In the genomic region with DNA sequence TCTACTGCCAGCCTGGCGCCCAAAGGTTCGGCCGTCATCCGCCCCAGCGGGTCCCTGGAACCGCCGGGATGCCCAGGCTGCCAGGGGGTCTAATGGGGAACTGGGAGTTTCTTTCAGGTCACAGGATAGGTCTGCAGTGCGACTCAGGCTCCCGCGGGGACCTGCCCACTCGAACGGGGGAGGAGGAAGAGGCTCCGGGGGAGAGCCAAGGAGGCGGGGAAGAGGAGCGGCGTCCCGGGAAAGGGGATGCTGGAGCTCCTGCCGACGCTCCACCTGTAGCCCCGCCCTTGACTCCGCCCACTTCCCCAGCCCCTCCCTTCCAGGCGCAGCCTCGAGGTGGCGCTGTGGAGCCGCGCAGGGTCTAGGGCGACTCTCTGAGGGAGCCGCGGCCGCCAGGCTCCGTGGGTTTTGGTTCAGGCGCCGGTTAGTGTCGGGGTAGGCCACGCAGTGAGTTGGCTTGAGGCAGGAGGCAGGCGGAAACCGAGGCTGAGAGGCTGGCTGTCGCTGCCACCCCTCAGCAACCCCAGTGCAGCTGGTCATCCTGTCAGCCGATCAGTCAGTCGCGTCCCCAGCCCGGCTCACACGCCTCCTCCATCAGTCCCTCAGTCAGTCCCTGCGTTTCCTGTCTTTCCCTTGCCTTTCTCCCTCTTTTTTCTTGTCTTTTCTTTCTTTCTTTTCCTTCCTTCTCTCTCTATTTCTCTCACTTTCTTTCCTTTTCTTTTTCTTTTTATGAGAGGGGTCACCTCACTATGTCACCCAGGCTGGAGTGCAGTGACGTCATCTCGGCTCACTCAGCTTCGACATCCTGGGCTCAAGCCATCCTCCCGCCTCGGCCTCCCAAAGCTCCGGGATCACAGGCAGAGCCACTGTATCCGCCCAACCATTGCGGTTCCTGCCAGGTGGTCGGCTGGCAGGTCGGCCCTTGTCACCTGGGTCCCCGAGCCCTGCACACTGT, we compare ENCODE assay signal across 8 cellular contexts. TPM values are rescaled to one million over a fixed set of nuclear protein-coding genes. Genes with fewer than 3 reads are reported as not detected.
DNase-seq lines count a peak whose midpoint lies in the region; ATAC-seq and TF ChIP-seq lines count a peak whose summit lies in the region.

No MANE protein-coding gene starts in this region.

- DNase-seq in AG08395 (ENCODE audit: low spot score) = peak; percentile 91
- DNase-seq in OCI-M2 (lab: John Stamatoyannopoulos, UW; ENCODE audit: unreplicated experiment) = peak; percentile 68
- peak; percentile 87 for DNase-seq in activated T-cell treated with anti-CD3 and anti-CD28 coated beads, Interleukin-2, amount 50 U/mL, for 4 hours
- no peak for DNase-seq in esophagus muscularis mucosa (ENCODE audit: extremely low spot score)
- peak; percentile 76 for DNase-seq in myocyte (ENCODE audit: low read depth)
- DNase-seq in stimulated activated CD8-positive, alpha-beta memory T cell treated with anti-CD3 and anti-CD28 coated beads, Interleukin-7, amount 100 ng/mL, for 24 hours (ENCODE audit: low read depth) = peak; percentile 76

- no peak for TF ChIP-seq EP300 in esophagus muscularis mucosa (IDR thresholded peaks at IDR 0.05)

- H3K4me1 ChIP-seq in HUES48 (ENCODE audit: control insufficient read depth, insufficient read depth, low read length) (no peaks in the 10 kb centered on the region), esophagus muscularis mucosa (peaks cover 5 to 13% (median 13%) of the 10 kb centered on the region in 4 donors)

- 23% methylated on average over 41 of the region's 55 CpGs for WGBS in esophagus muscularis mucosa

- peak overlapping the region; percentile 47; the same call in 1 of the 2 replicates for H3K9ac ChIP-seq in HUES48 (ENCODE audit: low read depth, low read length)

- peak; percentile 67 for ATAC-seq in GM18867 (IDR thresholded peaks at IDR 0.05; ENCODE audit: unreplicated experiment)
- peak; percentile 93 to 96 for ATAC-seq in activated T-cell treated with anti-CD3 and anti-CD28 coated beads, Interleukin-2, amount 50 U/mL, for 4 hours

- H3K4me3 Mint-ChIP-seq in activated T-cell treated with anti-CD3 and anti-CD28 coated beads, Interleukin-2, amount 50 U/mL, for 4 hours = peak overlapping the region; percentile 75

- intact Hi-C loops in esophagus muscularis mucosa (cut with DNase I) = loop anchor here (2.0 to 10.0 kb wide), 3 partner anchors 96 to 502 kb away; a partner anchor contains a TSS

- no peaks in the 10 kb centered on the region for H3K36me3 Mint-ChIP-seq in activated T-cell treated with anti-CD3 and anti-CD28 coated beads, Interleukin-2, amount 50 U/mL, for 4 hours (ENCODE audit: insufficient read depth)

- H3K4me3 ChIP-seq in HUES48 (ENCODE audit: low read depth, low read length) (peak overlapping the region; percentile 71), esophagus muscularis mucosa (peak overlapping the region; percentile 47 to 58 (median 48))

- TF ChIP-seq POLR2A in esophagus muscularis mucosa (IDR thresholded peaks at IDR 0.05; ENCODE audit: low read depth) = no peak

- H3K9me3 ChIP-seq in HUES48 (ENCODE audit: control insufficient read depth, insufficient read depth, low read length) (no peaks in the 10 kb centered on the region), esophagus muscularis mucosa (no peaks in the 10 kb centered on the region)

- H3K27me3 Mint-ChIP-seq in activated T-cell treated with anti-CD3 and anti-CD28 coated beads, Interleukin-2, amount 50 U/mL, for 4 hours (ENCODE audit: low read depth) = peaks cover 2% of the 10 kb centered on the region

- H3K4me1 Mint-ChIP-seq in activated T-cell treated with anti-CD3 and anti-CD28 coated beads, Interleukin-2, amount 50 U/mL, for 4 hours (ENCODE audit: low read depth) = peaks cover 12% of the 10 kb centered on the region

- H3K36me3 ChIP-seq in HUES48 (ENCODE audit: control insufficient read depth, insufficient read depth, low read length) = no peaks in the 10 kb centered on the region
- no peaks in the 10 kb centered on the region for H3K36me3 ChIP-seq in esophagus muscularis mucosa

- no peak overlapping the region for H3K27ac ChIP-seq in HUES48 (ENCODE audit: low read depth, low read length)
- peak overlapping the region in 1 of 4 donors; percentile 33 for H3K27ac ChIP-seq in esophagus muscularis mucosa (replicated peaks in 1 of 4)

- TF ChIP-seq CTCF in esophagus muscularis mucosa (IDR thresholded peaks at IDR 0.05) = peak; percentile 83 to 88 (median 87)

- no peaks in the 10 kb centered on the region for H3K9me3 Mint-ChIP-seq in activated T-cell treated with anti-CD3 and anti-CD28 coated beads, Interleukin-2, amount 50 U/mL, for 4 hours

- H3K27me3 ChIP-seq in HUES48 (ENCODE audit: control insufficient read depth, insufficient read depth, low read length) (peaks cover 6% of the 10 kb centered on the region; the same call in 1 of the 2 replicates), esophagus muscularis mucosa (no peaks in the 10 kb centered on the region)

RNA-seq across cellular contexts. Expression of a gene that starts 26.4 kb away (rescaled TPM):
- 10 to 100 TPM; 63.0 to 88.6 (median 78.1) TPM for total RNA-seq in activated T-cell treated with anti-CD3 and anti-CD28 coated beads, Interleukin-2, amount 50 U/mL, for 4 hours
- total RNA-seq in esophagus muscularis mucosa (100 to 1,000 TPM; 132 to 232 (median 183) TPM), myocyte (56.4 and 66.1 TPM in 2 replicates)
- polyA plus RNA-seq in myocyte (2012) = 136 TPM
